ENCODE assay signal across 10 cellular contexts in genomic region chr2:197838589-197838988, GRCh38. TPM values are rescaled to one million over a fixed set of nuclear protein-coding genes. Genes with fewer than 3 reads are reported as not detected.
DNase-seq lines count a peak whose midpoint lies in the region; ATAC-seq and TF ChIP-seq lines count a peak whose summit lies in the region.
"Had no signal": no experiment of that assay in that cellular context is flagged by ENCODE, and none has a peak within 500 bp of the region (broad histone marks: within the 10 kb centered on the region; RNA-seq: fewer than 3 reads in every experiment).

No MANE protein-coding gene starts in this region.

- intact Hi-C loops in CD8-positive, alpha-beta T cell (cut with DNase I, micrococcal nuclease): loop anchor here in 1 of 2 experiments (5.0 kb wide), 1 partner anchor 34 kb away; no protein-coding TSS in a partner anchor
- intact Hi-C loops in naive thymus-derived CD4-positive, alpha-beta T cell (cut with micrococcal nuclease): loop anchor here (1.0 to 2.0 kb wide), 6 partner anchors 8 to 51 kb away; partner anchors contain the start of gene PLCL1 (in 1 of the 2)

- POLR2A ChIA-PET in CD8-positive, alpha-beta T cell (lab: Charles Lee): interaction anchor here (0.8 to 1.0 kb wide), 2 partner anchors 9 to 34 kb away, joined by 3 to 4 read pairs; partner anchors contain the start of gene PLCL1
- POLR2A ChIA-PET in naive thymus-derived CD4-positive, alpha-beta T cell (lab: Charles Lee): interaction anchor here (0.7 to 2.3 kb wide), 14 partner anchors 9 to 116 kb away, joined by 3 to 21 read pairs (median 4); no protein-coding TSS in a partner anchor

- no peaks in the 10 kb centered on the region for H3K36me3 Mint-ChIP-seq in CD8-positive, alpha-beta T cell
- H3K36me3 Mint-ChIP-seq in activated naive CD8-positive, alpha-beta T cell treated with anti-CD3 and anti-CD28 coated beads for 36 hours: no peaks in the 10 kb centered on the region
- peaks cover 4 to 14% (median 5%) of the 10 kb centered on the region in 5 donors for H3K36me3 Mint-ChIP-seq in naive thymus-derived CD4-positive, alpha-beta T cell

- peak overlapping the region; percentile 69 for H3K4me3 Mint-ChIP-seq in CD8-positive, alpha-beta T cell
- H3K4me3 Mint-ChIP-seq in activated naive CD8-positive, alpha-beta T cell treated with anti-CD3 and anti-CD28 coated beads for 36 hours: peak overlapping the region; percentile 61
- peak overlapping the region; percentile 65 to 84 (median 80) for H3K4me3 Mint-ChIP-seq in naive thymus-derived CD4-positive, alpha-beta T cell

- no peaks in the 10 kb centered on the region for H3K9me3 ChIP-seq in CD8-positive, alpha-beta T cell (ENCODE audit: low read length)
- H3K9me3 ChIP-seq in naive thymus-derived CD4-positive, alpha-beta T cell (ENCODE audit: control insufficient read depth in 2 of 3, low read length in 3 of 3): no peaks in the 10 kb centered on the region

- H3K27me3 ChIP-seq in CD8-positive, alpha-beta T cell (ENCODE audit: insufficient read depth, low read length): no peaks in the 10 kb centered on the region
- H3K27me3 ChIP-seq in naive thymus-derived CD4-positive, alpha-beta T cell (ENCODE audit: control insufficient read depth in 2 of 2, insufficient read depth in 2 of 2, low read length in 2 of 2): no peaks in the 10 kb centered on the region

- peaks cover 23% of the 10 kb centered on the region for H3K4me1 ChIP-seq in CD8-positive, alpha-beta T cell (ENCODE audit: insufficient read depth, low read length)
- H3K4me1 ChIP-seq in naive thymus-derived CD4-positive, alpha-beta T cell (ENCODE audit: control insufficient read depth in 2 of 2, insufficient read depth in 2 of 2, low read length in 2 of 2): peaks cover 0 to 57% of the 10 kb centered on the region in 2 donors

- peaks cover 45% of the 10 kb centered on the region for H3K4me1 Mint-ChIP-seq in CD8-positive, alpha-beta T cell (ENCODE audit: low read depth)
- H3K4me1 Mint-ChIP-seq in activated naive CD8-positive, alpha-beta T cell treated with anti-CD3 and anti-CD28 coated beads for 36 hours: peaks cover 38% of the 10 kb centered on the region
- peaks cover 28 to 90% (median 73%) of the 10 kb centered on the region in 7 donors for H3K4me1 Mint-ChIP-seq in naive thymus-derived CD4-positive, alpha-beta T cell

- H3K4me3 ChIP-seq in CD8-positive, alpha-beta T cell (ENCODE audit: low read depth, low read length): peak overlapping the region; percentile 30
- H3K4me3 ChIP-seq in naive thymus-derived CD4-positive, alpha-beta T cell (ENCODE audit: low read length): peak overlapping the region; percentile 31
- H3K4me3 ChIP-seq in foreskin fibroblast (ENCODE audit: low read depth in 1 of 2, low read length in 2 of 2): no peak overlapping the region

- H3K27ac ChIP-seq in CD8-positive, alpha-beta T cell (ENCODE audit: low read depth, low read length): peak overlapping the region; percentile 47
- peak overlapping the region; percentile 75 for H3K27ac ChIP-seq in naive thymus-derived CD4-positive, alpha-beta T cell (ENCODE audit: low read depth, low read length)
- H3K27ac ChIP-seq: VCaP had no signal

- TF ChIP-seq CTCF in CD8-positive, alpha-beta T cell (IDR thresholded peaks at IDR 0.05): no peak
- no peak for TF ChIP-seq CTCF in foreskin fibroblast (IDR thresholded peaks at IDR 0.05; ENCODE audit: low read depth, low read length)

- no peaks in the 10 kb centered on the region for H3K36me3 ChIP-seq in CD8-positive, alpha-beta T cell (ENCODE audit: insufficient read depth, low read length)
- no peaks in the 10 kb centered on the region for H3K36me3 ChIP-seq in naive thymus-derived CD4-positive, alpha-beta T cell (ENCODE audit: control insufficient read depth in 2 of 3, insufficient read depth in 3 of 3, low read length in 3 of 3)

- peaks cover 7% of the 10 kb centered on the region for H3K9me3 Mint-ChIP-seq in CD8-positive, alpha-beta T cell
- peaks cover 7% of the 10 kb centered on the region for H3K9me3 Mint-ChIP-seq in activated naive CD8-positive, alpha-beta T cell treated with anti-CD3 and anti-CD28 coated beads for 36 hours
- H3K9me3 Mint-ChIP-seq in naive thymus-derived CD4-positive, alpha-beta T cell: peaks cover 0 to 16% (median 6%) of the 10 kb centered on the region in 11 donors

- DNase-seq in CD8-positive, alpha-beta T cell: no peak
- DNase-seq in activated naive CD8-positive, alpha-beta T cell treated with anti-CD3 and anti-CD28 coated beads for 36 hours: no peak
- no peak for DNase-seq in naive thymus-derived CD4-positive, alpha-beta T cell
- DNase-seq in foreskin fibroblast: no peak
- DNase-seq in globus pallidus (ENCODE audit: low spot score): no peak
- DNase-seq in cerebellar nuclear complex (lab: John Stamatoyannopoulos, UW): no peak
- no peak for DNase-seq in NCI-H226

- no peaks in the 10 kb centered on the region for H3K27me3 Mint-ChIP-seq in CD8-positive, alpha-beta T cell (ENCODE audit: low read depth)
- H3K27me3 Mint-ChIP-seq in activated naive CD8-positive, alpha-beta T cell treated with anti-CD3 and anti-CD28 coated beads for 36 hours: no peaks in the 10 kb centered on the region
- H3K27me3 Mint-ChIP-seq in naive thymus-derived CD4-positive, alpha-beta T cell: no peaks in the 10 kb centered on the region

- peak overlapping the region; percentile 87 for H3K27ac Mint-ChIP-seq in CD8-positive, alpha-beta T cell
- H3K27ac Mint-ChIP-seq in activated naive CD8-positive, alpha-beta T cell treated with anti-CD3 and anti-CD28 coated beads for 36 hours: peak overlapping the region; percentile 69
- H3K27ac Mint-ChIP-seq in naive thymus-derived CD4-positive, alpha-beta T cell: peak overlapping the region; percentile 79 to 98 (median 94)

- CTCF ChIA-PET in CD8-positive, alpha-beta T cell (lab: Charles Lee): interaction anchor here (1.2 to 2.7 kb wide), 3 partner anchors 13 to 28 kb away, joined by 3 to 9 read pairs (median 7); no protein-coding TSS in a partner anchor
- CTCF ChIA-PET in naive thymus-derived CD4-positive, alpha-beta T cell (lab: Charles Lee): interaction anchor here (0.8 to 2.4 kb wide), 8 partner anchors 7 to 215 kb away, joined by 3 to 13 read pairs (median 5); partner anchors contain the start of gene PLCL1

- no peak for ATAC-seq in CD8-positive, alpha-beta T cell
- peak; percentile 4 for ATAC-seq in GM21717 (IDR thresholded peaks at IDR 0.05; ENCODE audit: unreplicated experiment)
- ATAC-seq in naive thymus-derived CD4-positive, alpha-beta T cell: peak; percentile 1

RNA-seq across cellular contexts. Expression of gene PLCL1, which starts 34.2 kb away (rescaled TPM):
- 1 to 10 TPM; 8.2 to 8.3 TPM for total RNA-seq in CD8-positive, alpha-beta T cell
- under 1 TPM; 0.22 to 0.23 TPM for total RNA-seq in activated naive CD8-positive, alpha-beta T cell treated with anti-CD3 and anti-CD28 coated beads for 36 hours
- total RNA-seq in naive thymus-derived CD4-positive, alpha-beta T cell: 10 to 100 TPM in 4 of 5 experiments, 1 to 10 TPM in 1; 1.8 to 33.7 (median 28.5) TPM
- 10 to 100 TPM; 13.1 to 16.7 TPM for polyA plus RNA-seq in naive thymus-derived CD4-positive, alpha-beta T cell

RNA-seq across cellular contexts. Expression of gene BOLL, which starts 53.5 kb away (rescaled TPM):
- total RNA-seq in CD8-positive, alpha-beta T cell: not detected
- not detected for total RNA-seq in activated naive CD8-positive, alpha-beta T cell treated with anti-CD3 and anti-CD28 coated beads for 36 hours
- total RNA-seq in naive thymus-derived CD4-positive, alpha-beta T cell: not detected
- polyA plus RNA-seq in naive thymus-derived CD4-positive, alpha-beta T cell: under 1 TPM in 1 of 2 donors, not detected in 1; 0.08 TPM
- total RNA-seq: NCI-H460 had no signal

Comparison
In these comparisons a context has a peak if more than half of its experiments do, and no peak if none do; other contexts are left out.
1. H3K4me3 ChIP-seq: peak in CD8-positive, alpha-beta T cell (single experiment) and naive thymus-derived CD4-positive, alpha-beta T cell (single experiment); none in foreskin fibroblast (0 of 2).
2. Peak in every context shown above with its lines, with median percentiles within 50 percentile points of each other: H3K27ac Mint-ChIP-seq and H3K4me3 Mint-ChIP-seq.